10 cellular contexts compared by ENCODE assay signal in the genomic region with DNA sequence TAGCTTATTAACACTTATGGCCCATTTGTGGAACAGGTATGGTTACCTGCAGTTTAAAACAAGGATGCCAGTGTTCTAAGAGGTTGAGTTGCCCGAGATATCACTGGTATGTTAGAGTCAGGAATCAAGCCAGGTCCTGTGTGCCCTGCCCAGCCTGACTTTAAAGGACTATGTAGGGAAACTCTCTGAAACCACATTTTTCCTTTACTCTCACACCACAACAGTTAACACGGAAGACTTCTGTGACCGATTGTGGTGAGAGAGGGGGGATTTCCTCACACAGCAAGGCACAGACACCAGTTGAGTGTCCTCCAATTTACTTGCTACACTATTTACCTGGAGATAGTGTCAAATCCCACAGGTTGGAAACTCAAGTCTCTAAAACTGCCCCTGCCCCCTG. TPM values are rescaled to one million over a fixed set of nuclear protein-coding genes. Genes with fewer than 3 reads are reported as not detected.
DNase-seq lines count a peak whose midpoint lies in the region; ATAC-seq and TF ChIP-seq lines count a peak whose summit lies in the region.
"Had no signal": no experiment of that assay in that cellular context is flagged by ENCODE, and none has a peak within 500 bp of the region (broad histone marks: within the 10 kb centered on the region; RNA-seq: fewer than 3 reads in every experiment).

No MANE protein-coding gene starts in this region.

- H3K9me3 ChIP-seq in body of pancreas = no peaks in the 10 kb centered on the region
- H3K9me3 ChIP-seq: SJSA1 had no signal

- H3K9me3 Mint-ChIP-seq in activated CD4-positive, alpha-beta memory T cell treated with anti-CD3 and anti-CD28 coated beads for 36 hours = no peaks in the 10 kb centered on the region
- H3K9me3 Mint-ChIP-seq in activated CD4-positive, alpha-beta memory T cell treated with anti-CD3 and anti-CD28 coated beads, Interleukin-2, amount 10 ng/mL, durations not matched to agents 7 days and 5 days = no peaks in the 10 kb centered on the region
- no peaks in the 10 kb centered on the region for H3K9me3 Mint-ChIP-seq in stimulated activated naive CD8-positive, alpha-beta T cell treated with anti-CD3 and anti-CD28 coated beads, Interleukin-15, Interleukin-2, amounts not matched to agents 100 ng/mL and 50 ng/mL, for 24 hours

- no peaks in the 10 kb centered on the region for H3K36me3 ChIP-seq in body of pancreas (replicated peaks in 1 of 2; ENCODE audit: insufficient read depth in 1 of 2, low read depth in 2 of 2)
- H3K36me3 ChIP-seq: left ventricle myocardium inferior, SJSA1 had no signal

- peaks cover 43% of the 10 kb centered on the region for H3K4me1 Mint-ChIP-seq in activated CD4-positive, alpha-beta memory T cell treated with anti-CD3 and anti-CD28 coated beads for 36 hours (ENCODE audit: low read depth)
- peaks cover 49% of the 10 kb centered on the region for H3K4me1 Mint-ChIP-seq in activated CD4-positive, alpha-beta memory T cell treated with anti-CD3 and anti-CD28 coated beads, Interleukin-2, amount 10 ng/mL, durations not matched to agents 7 days and 5 days
- peaks cover 96% of the 10 kb centered on the region for H3K4me1 Mint-ChIP-seq in stimulated activated naive CD8-positive, alpha-beta T cell treated with anti-CD3 and anti-CD28 coated beads, Interleukin-15, Interleukin-2, amounts not matched to agents 100 ng/mL and 50 ng/mL, for 24 hours (ENCODE audit: low read depth)

- POLR2A ChIA-PET in activated CD4-positive, alpha-beta memory T cell treated with anti-CD3 and anti-CD28 coated beads for 36 hours (lab: Charles Lee) = interaction anchor here (0.6 kb wide), 1 partner anchor 230 kb away, joined by 3 read pairs; no protein-coding TSS in a partner anchor
- POLR2A ChIA-PET in activated CD4-positive, alpha-beta memory T cell treated with anti-CD3 and anti-CD28 coated beads, Interleukin-2, amount 10 ng/mL, durations not matched to agents 7 days and 5 days (lab: Charles Lee) = interaction anchor here (0.6 kb wide), 1 partner anchor 86 kb away, joined by 3 read pairs; no protein-coding TSS in a partner anchor

- H3K4me1 ChIP-seq in body of pancreas = peaks cover 27% of the 10 kb centered on the region
- H3K4me1 ChIP-seq: SJSA1 had no signal

- ATAC-seq in HG03196 (IDR thresholded peaks at IDR 0.05; ENCODE audit: unreplicated experiment) (peak; percentile 31), body of pancreas (peak; percentile 82)

- H3K4me3 Mint-ChIP-seq in activated CD4-positive, alpha-beta memory T cell treated with anti-CD3 and anti-CD28 coated beads for 36 hours = no peak overlapping the region
- no peak overlapping the region for H3K4me3 Mint-ChIP-seq in activated CD4-positive, alpha-beta memory T cell treated with anti-CD3 and anti-CD28 coated beads, Interleukin-2, amount 10 ng/mL, durations not matched to agents 7 days and 5 days
- peak overlapping the region; percentile 38 for H3K4me3 Mint-ChIP-seq in stimulated activated naive CD8-positive, alpha-beta T cell treated with anti-CD3 and anti-CD28 coated beads, Interleukin-15, Interleukin-2, amounts not matched to agents 100 ng/mL and 50 ng/mL, for 24 hours

- H3K27ac ChIP-seq in body of pancreas = peak overlapping the region in 3 of 4 donors; percentile 67 to 72 (median 70)
- H3K27ac ChIP-seq: left ventricle myocardium inferior, SJSA1 had no signal

- H3K27me3 ChIP-seq in body of pancreas = no peaks in the 10 kb centered on the region
- H3K27me3 ChIP-seq: SJSA1 had no signal

- no peaks in the 10 kb centered on the region for H3K27me3 Mint-ChIP-seq in activated CD4-positive, alpha-beta memory T cell treated with anti-CD3 and anti-CD28 coated beads for 36 hours
- no peaks in the 10 kb centered on the region for H3K27me3 Mint-ChIP-seq in activated CD4-positive, alpha-beta memory T cell treated with anti-CD3 and anti-CD28 coated beads, Interleukin-2, amount 10 ng/mL, durations not matched to agents 7 days and 5 days
- H3K27me3 Mint-ChIP-seq in stimulated activated naive CD8-positive, alpha-beta T cell treated with anti-CD3 and anti-CD28 coated beads, Interleukin-15, Interleukin-2, amounts not matched to agents 100 ng/mL and 50 ng/mL, for 24 hours = peaks cover 3% of the 10 kb centered on the region

- CTCF ChIA-PET in activated CD4-positive, alpha-beta memory T cell treated with anti-CD3 and anti-CD28 coated beads for 36 hours (lab: Charles Lee) = no interaction called here
- CTCF ChIA-PET in activated CD4-positive, alpha-beta memory T cell treated with anti-CD3 and anti-CD28 coated beads, Interleukin-2, amount 10 ng/mL, durations not matched to agents 7 days and 5 days (lab: Charles Lee) = interaction anchor here (0.7 kb wide), 1 partner anchor 1997 kb away, joined by 3 read pairs; no protein-coding TSS in a partner anchor

- intact Hi-C loops in activated CD4-positive, alpha-beta memory T cell treated with anti-CD3 and anti-CD28 coated beads for 36 hours (cut with micrococcal nuclease) = no loop called here
- intact Hi-C loops in body of pancreas (cut with DNase I) = no loop called here

- no peak for TF ChIP-seq POLR2A in body of pancreas (IDR thresholded peaks at IDR 0.05)

- no peak for TF ChIP-seq CTCF in body of pancreas (IDR thresholded peaks at IDR 0.05)

- DNase-seq in activated CD4-positive, alpha-beta memory T cell treated with anti-CD3 and anti-CD28 coated beads for 36 hours = peak; percentile 16
- no peak for DNase-seq in activated CD4-positive, alpha-beta memory T cell treated with anti-CD3 and anti-CD28 coated beads, Interleukin-2, amount 10 ng/mL, durations not matched to agents 7 days and 5 days
- peak in 2 of 4 donors; percentile 27 to 29 for DNase-seq in body of pancreas
- no peak for DNase-seq in occipital lobe (lab: John Stamatoyannopoulos, UW)
- no peak for DNase-seq in SW 1271 (lab: John Stamatoyannopoulos, UW)
- no peak for DNase-seq in DMS79 (lab: John Stamatoyannopoulos, UW)
- DNase-seq: left ventricle myocardium inferior had no signal

- 16 to 18% methylated on average over 3 of the region's 3 CpGs for WGBS in body of pancreas, 2 donors

- peaks cover 20% of the 10 kb centered on the region for H3K36me3 Mint-ChIP-seq in activated CD4-positive, alpha-beta memory T cell treated with anti-CD3 and anti-CD28 coated beads for 36 hours
- H3K36me3 Mint-ChIP-seq in activated CD4-positive, alpha-beta memory T cell treated with anti-CD3 and anti-CD28 coated beads, Interleukin-2, amount 10 ng/mL, durations not matched to agents 7 days and 5 days (ENCODE audit: low read depth) = peaks cover 10% of the 10 kb centered on the region
- peaks cover 41% of the 10 kb centered on the region for H3K36me3 Mint-ChIP-seq in stimulated activated naive CD8-positive, alpha-beta T cell treated with anti-CD3 and anti-CD28 coated beads, Interleukin-15, Interleukin-2, amounts not matched to agents 100 ng/mL and 50 ng/mL, for 24 hours (ENCODE audit: low read depth)

- no peak overlapping the region for H3K27ac Mint-ChIP-seq in activated CD4-positive, alpha-beta memory T cell treated with anti-CD3 and anti-CD28 coated beads for 36 hours
- H3K27ac Mint-ChIP-seq in activated CD4-positive, alpha-beta memory T cell treated with anti-CD3 and anti-CD28 coated beads, Interleukin-2, amount 10 ng/mL, durations not matched to agents 7 days and 5 days = no peak overlapping the region
- H3K27ac Mint-ChIP-seq in stimulated activated naive CD8-positive, alpha-beta T cell treated with anti-CD3 and anti-CD28 coated beads, Interleukin-15, Interleukin-2, amounts not matched to agents 100 ng/mL and 50 ng/mL, for 24 hours = peak overlapping the region; percentile 65

- H3K4me3 ChIP-seq in body of pancreas = no peak overlapping the region
- H3K4me3 ChIP-seq: left ventricle myocardium inferior, SJSA1 had no signal

RNA-seq across cellular contexts. Expression of a gene that starts 47.8 kb away (rescaled TPM):
- 10 to 100 TPM; 60.1 to 61.8 TPM for total RNA-seq in activated CD4-positive, alpha-beta memory T cell treated with anti-CD3 and anti-CD28 coated beads for 36 hours
- total RNA-seq in activated CD4-positive, alpha-beta memory T cell treated with anti-CD3 and anti-CD28 coated beads, Interleukin-2, amount 10 ng/mL, durations not matched to agents 7 days and 5 days = 10 to 100 TPM; 32.1 to 34.4 TPM
- total RNA-seq in body of pancreas (10 to 100 TPM; 23.3 to 27.4 TPM), occipital lobe (103 TPM)
